30 cellular contexts compared by ENCODE assay signal in genomic region chr7:8211725-8212096, GRCh38. TPM values are rescaled to one million over a fixed set of nuclear protein-coding genes. Genes with fewer than 3 reads are reported as not detected.
DNase-seq lines count a peak whose midpoint lies in the region; ATAC-seq and TF ChIP-seq lines count a peak whose summit lies in the region.
"Had no signal": no experiment of that assay in that cellular context is flagged by ENCODE, and none has a peak within 500 bp of the region (broad histone marks: within the 10 kb centered on the region; RNA-seq: fewer than 3 reads in every experiment).

No MANE protein-coding gene starts in this region.

- H3K27ac ChIP-seq in heart left ventricle (peak overlapping the region in 10 of 12 donors; percentile 44 to 75 (median 56)), right lobe of liver (peak overlapping the region; percentile 29 to 69 (median 37))
- H3K27ac ChIP-seq: adrenal gland, body of pancreas, foreskin keratinocyte, vagina had no signal

- H3K4me3 ChIP-seq in heart left ventricle (no peak overlapping the region), right lobe of liver (peak overlapping the region in 1 of 3 donors; percentile 21)
- H3K4me3 ChIP-seq: adrenal gland, body of pancreas, GM23338, spleen, vagina had no signal

- DNase-seq in G401 (ENCODE audit: low spot score) (peak; percentile 21), NOMO-1 treated with DMSO at 0.1 percent for 48 hours (lab: John Stamatoyannopoulos, UW; ENCODE audit: unreplicated experiment) (peak; percentile 71), heart left ventricle (no peak), right lobe of liver (peak in 2 of 3 donors; percentile 28 to 64), NCI-H524 treated with DMSO at 0.1 percent for 48 hours (lab: John Stamatoyannopoulos, UW) (no peak), COLO829 (ENCODE audit: low spot score) (no peak)
- DNase-seq in activated naive CD4-positive, alpha-beta T cell treated with Interleukin-2 at 50 U/mL for 16 hours = no peak
- DNase-seq: activated CD4-positive, alpha-beta T cell treated with anti-CD3 and anti-CD28 coated beads, Interleukin-2, amount 50 U/mL, for 48 hours; activated naive CD4-positive, alpha-beta T cell treated with anti-CD3 and anti-CD28 coated beads for 36 hours; adrenal gland; body of pancreas; CD8-positive, alpha-beta T cell; cerebellar nuclear complex; dermis blood vessel endothelial cell; endodermal cell; foreskin keratinocyte; HFFc6; mesendoderm; NCI-H2081; NCI-H2227 treated with DMSO at 0.1 percent for 48 hours; NCI-H526 treated with DMSO at 0.1 percent for 48 hours; retina; spleen; stimulated activated CD8-positive, alpha-beta memory T cell treated with anti-CD3 and anti-CD28 coated beads, Interleukin-4, amount 100 ng/mL, for 48 hours; T-helper 1 cell had no signal

- in situ Hi-C loops in G401 (cut with HindIII; ENCODE audit: low sequenced_read_pairs) = no loop called here

- WGBS in heart left ventricle, 4 donors = 45 to 73% (median 60%) methylated on average over 1 of the region's 1 CpG
- whole genome bisulfite sequencing in right lobe of liver (ENCODE audit: insufficient coverage, low coverage, low lambda C conversion rate, missing lambda C conversion rate) = 46% methylated on average over 1 of the region's 1 CpG

- H3K27me3 ChIP-seq in heart left ventricle = no peaks in the 10 kb centered on the region
- no peaks in the 10 kb centered on the region for H3K27me3 ChIP-seq in right lobe of liver
- H3K27me3 ChIP-seq: adrenal gland, body of pancreas, foreskin keratinocyte, spleen, vagina had no signal

- H3K9me3 ChIP-seq in heart left ventricle (no peaks in the 10 kb centered on the region), right lobe of liver (no peaks in the 10 kb centered on the region)
- H3K9me3 ChIP-seq: adrenal gland, body of pancreas, spleen, vagina had no signal

- no peak for TF ChIP-seq CTCF in heart left ventricle (IDR thresholded peaks at IDR 0.05)
- no peak for TF ChIP-seq CTCF in right lobe of liver (IDR thresholded peaks at IDR 0.05)

- H3K4me1 ChIP-seq in heart left ventricle (peaks cover 0 to 39% (median 14%) of the 10 kb centered on the region in 12 donors), right lobe of liver (peaks cover 0 to 55% (median 15%) of the 10 kb centered on the region in 4 donors)
- H3K4me1 ChIP-seq: adrenal gland had no signal

- ATAC-seq in heart left ventricle (peak; percentile 83 to 90 (median 87)), right lobe of liver (peak; percentile 75 to 86 (median 77)), HG02884 (IDR thresholded peaks at IDR 0.05; ENCODE audit: unreplicated experiment) (no peak)
- ATAC-seq: activated CD4-positive, CD25-positive, alpha-beta regulatory T cell treated with anti-CD3 and anti-CD28 coated beads, Interleukin-2, amount 50 U/mL, for 24 hours; body of pancreas; CD8-positive, alpha-beta T cell; esophagus mucosa; foreskin keratinocyte; GM23338 had no signal

- intact Hi-C loops in heart left ventricle (cut with DNase I) (loop anchor here in 9 of 10 donors (10.0 kb wide), 6 partner anchors 447 to 1107 kb away; no protein-coding TSS in a partner anchor), right lobe of liver (cut with DNase I) (no loop called here)

- TF ChIP-seq POLR2A in heart left ventricle (IDR thresholded peaks at IDR 0.05) = no peak
- no peak for TF ChIP-seq POLR2A in right lobe of liver (IDR thresholded peaks at IDR 0.05)

- H3K36me3 ChIP-seq in heart left ventricle (peaks cover 0 to 22% (median 4%) of the 10 kb centered on the region in 9 donors), right lobe of liver (no peaks in the 10 kb centered on the region)
- H3K36me3 ChIP-seq: adrenal gland, vagina had no signal

RNA-seq across cellular contexts. Expression of gene ICA1, which starts 50.3 kb away (rescaled TPM):
- total RNA-seq in G401 (2014; rRNA removed; shearing (Covaris generic)) = 29.1 and 51.6 TPM in 2 replicates
- 10 to 100 TPM; 37.5 to 74.4 (median 58.7) TPM for total RNA-seq in heart left ventricle
- polyA plus RNA-seq in heart left ventricle = 10 to 100 TPM; 23.8 to 28.8 TPM
- 10 to 100 TPM in 3 of 6 experiments, 1 to 10 TPM in 2, under 1 TPM in 1; 0.95 to 15.0 (median 7.3) TPM for total RNA-seq in right lobe of liver
- total RNA-seq: HFFc6 had no signal

Comparison
In these comparisons a context has a peak if more than half of its experiments do, and no peak if none do; other contexts are left out.
1. DNase-seq: peak in G401 (single experiment), NOMO-1 treated with DMSO at 0.1 percent for 48 hours (single experiment) and right lobe of liver (2 of 3); none in heart left ventricle (0 of 5), activated naive CD4-positive, alpha-beta T cell treated with Interleukin-2 at 50 U/mL for 16 hours (single experiment), NCI-H524 treated with DMSO at 0.1 percent for 48 hours (single experiment) and COLO829 (single experiment).
2. intact Hi-C loops: an anchor here in heart left ventricle (10.0 kb wide); none called in right lobe of liver.